1 cellular context compared by ENCODE assay signal in the genomic region with DNA sequence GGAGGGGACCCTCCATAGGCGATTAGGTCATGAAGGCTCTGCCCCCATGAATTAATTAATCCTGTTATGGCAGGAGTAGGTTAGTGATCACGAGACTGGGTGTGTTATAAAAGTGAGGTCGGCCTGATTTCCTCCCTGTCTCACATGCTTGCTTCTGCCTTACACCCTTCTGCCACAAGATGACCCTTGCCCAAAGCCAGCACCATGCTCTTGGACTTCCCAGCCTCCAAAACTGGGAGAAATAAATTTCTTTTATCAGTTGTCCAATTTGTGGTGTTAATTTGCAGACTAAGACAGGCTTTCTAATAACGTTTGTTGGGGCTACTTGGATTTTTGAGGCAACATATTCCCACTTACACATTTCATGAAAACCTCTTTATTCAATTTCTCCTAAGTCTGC.
TF ChIP-seq lines count a peak whose summit lies in the region.

No MANE protein-coding gene starts in this region.

TF ChIP-seq in HepG2, 621 proteins besides CTCF, POLR2A, EP300 and RAD21:
- TF ChIP-seq MBD4 (IDR thresholded peaks at IDR 0.05; ENCODE audit: borderline replicate concordance, low read length) (no peak), ZNF564 (CRISPR knock-in tag; IDR thresholded peaks at IDR 0.05) (peak; percentile 94)
